8 cellular contexts compared by ENCODE assay signal in genomic region chr15:64841258-64842098, GRCh38. TPM values are rescaled to one million over a fixed set of nuclear protein-coding genes. Genes with fewer than 3 reads are reported as not detected.
DNase-seq lines count a peak whose midpoint lies in the region; ATAC-seq and TF ChIP-seq lines count a peak whose summit lies in the region.

PLEKHO2 (plus strand) TSS chr15:64841915; CDS start chr15:64842017, 102 bp downstream.

- H3K36me3 ChIP-seq in DOHH2 (ENCODE audit: control insufficient read depth, low read length), result peaks cover 4% of the 10 kb centered on the region

- peaks cover 4% of the 10 kb centered on the region; the same call in 1 of the 2 replicates for H4K20me1 ChIP-seq in DOHH2 (ENCODE audit: control insufficient read depth, insufficient read depth, low read depth, low read length)

- no peaks in the 10 kb centered on the region for H3K9me3 ChIP-seq in DOHH2 (ENCODE audit: control insufficient read depth, insufficient read depth, low read length)

- H3K4me3 ChIP-seq in DOHH2 (ENCODE audit: low read length), result peak within 1 kb of the TSS; percentile 84
- H3K4me3 ChIP-seq in fibroblast of pulmonary artery (replicated peaks; ENCODE audit: low read depth, low read length), result peak within 1 kb of the TSS; percentile 97

- H3K79me2 ChIP-seq in DOHH2 (ENCODE audit: control insufficient read depth, low read length), result peaks cover 47% of the 10 kb centered on the region

- H3K27ac ChIP-seq in DOHH2 (ENCODE audit: low read depth, low read length), result peak within 1 kb of the TSS; percentile 37

- H3K27me3 Mint-ChIP-seq in natural killer cell treated with Interleukin-12 subunit alpha and Interleukin-12 subunit beta and Interleukin-15 and Interleukin-18, amount 100 ng/mL, for 72 hours, result no peaks in the 10 kb centered on the region

- TF ChIP-seq CTCF in DOHH2 (IDR thresholded peaks at IDR 0.05; ENCODE audit: low read depth, low read length, poor library complexity, severe bottlenecking) (peak; percentile 48), fibroblast of pulmonary artery (IDR thresholded peaks at IDR 0.05; ENCODE audit: low read length, missing control alignments) (peak; percentile 5)

- H3K27me3 ChIP-seq in DOHH2 (ENCODE audit: control insufficient read depth, low read length), result no peaks in the 10 kb centered on the region

- ATAC-seq in GM21825 (IDR thresholded peaks at IDR 0.05; ENCODE audit: unreplicated experiment), result peak; percentile 52
- peak; percentile 87 to 90 for ATAC-seq in natural killer cell treated with Interleukin-12 subunit alpha and Interleukin-12 subunit beta and Interleukin-15 and Interleukin-18, amount 100 ng/mL, for 72 hours

- DNase-seq in LHCN-M2 (ENCODE audit: low read depth) (peak; percentile 91), fibroblast of pulmonary artery (ENCODE audit: low read depth) (peak; percentile 96)
- peak; percentile 79 for DNase-seq in activated T-helper 9 cell treated with anti-CD3 and anti-CD28 coated beads, Interleukin-2, amount 50 U/mL, for 16 hours (ENCODE audit: low read depth)
- peak; percentile 96 for DNase-seq in natural killer cell treated with Interleukin-12 subunit alpha and Interleukin-12 subunit beta and Interleukin-15 and Interleukin-18, amount 100 ng/mL, for 72 hours (ENCODE audit: low spot score)
- peak; percentile 89 for DNase-seq in stimulated activated naive CD4-positive, alpha-beta T cell treated with Interleukin-2 at 50 U/mL for 16 hours (lab: John Stamatoyannopoulos, UW)

- peak within 1 kb of the TSS; percentile 87 for H3K4me2 ChIP-seq in DOHH2 (ENCODE audit: low read length)

- H3K4me1 Mint-ChIP-seq in natural killer cell treated with Interleukin-12 subunit alpha and Interleukin-12 subunit beta and Interleukin-15 and Interleukin-18, amount 100 ng/mL, for 72 hours (ENCODE audit: low read depth in 2 of 2), result peaks cover 70 to 84% of the 10 kb centered on the region in 2 donors

- peak; percentile 81 for TF ChIP-seq POLR2A in Raji (IDR thresholded peaks at IDR 0.05; ENCODE audit: insufficient read depth, low read depth, low read length)

- H3K9me3 Mint-ChIP-seq in natural killer cell treated with Interleukin-12 subunit alpha and Interleukin-12 subunit beta and Interleukin-15 and Interleukin-18, amount 100 ng/mL, for 72 hours, result peaks cover 3% of the 10 kb centered on the region

- H3K9me2 ChIP-seq in DOHH2 (replicated peaks; ENCODE audit: control insufficient read depth, low read length), result no peaks in the 10 kb centered on the region

- H3F3A ChIP-seq in DOHH2 (ENCODE audit: control insufficient read depth, insufficient read depth), result peaks cover 13% of the 10 kb centered on the region

- no peaks in the 10 kb centered on the region for H3K36me3 Mint-ChIP-seq in natural killer cell treated with Interleukin-12 subunit alpha and Interleukin-12 subunit beta and Interleukin-15 and Interleukin-18, amount 100 ng/mL, for 72 hours

- peak within 1 kb of the TSS; percentile 94 for H3K4me3 Mint-ChIP-seq in natural killer cell treated with Interleukin-12 subunit alpha and Interleukin-12 subunit beta and Interleukin-15 and Interleukin-18, amount 100 ng/mL, for 72 hours

- H3K27ac Mint-ChIP-seq in natural killer cell treated with Interleukin-12 subunit alpha and Interleukin-12 subunit beta and Interleukin-15 and Interleukin-18, amount 100 ng/mL, for 72 hours, result peak within 1 kb of the TSS; percentile 85 to 87

- H3K4me1 ChIP-seq in DOHH2 (ENCODE audit: control insufficient read depth, low read length), result peaks cover 59% of the 10 kb centered on the region

RNA-seq across cellular contexts. Expression of gene PLEKHO2, which starts in this region (rescaled TPM):
- 26.7 and 33.8 TPM in 2 replicates for total RNA-seq in LHCN-M2 (2014; rRNA removed)
- polyA plus RNA-seq in LHCN-M2 (2012), result 33.0 TPM
- total RNA-seq in natural killer cell treated with Interleukin-12 subunit alpha and Interleukin-12 subunit beta and Interleukin-15 and Interleukin-18, amount 100 ng/mL, for 72 hours, result 10 to 100 TPM; 31.2 to 47.2 TPM

Comparison
In these comparisons a context has a peak if more than half of its experiments do, and no peak if none do; other contexts are left out.
1. Peak in every context shown above with its lines: DNase-seq, ATAC-seq, H3K4me3 ChIP-seq and H3K27ac ChIP-seq.